ENCODE assay signal across 8 cellular contexts in genomic region chr9:121059998-121060636, GRCh38. TPM values are rescaled to one million over a fixed set of nuclear protein-coding genes. Genes with fewer than 3 reads are reported as not detected.
DNase-seq lines count a peak whose midpoint lies in the region; ATAC-seq and TF ChIP-seq lines count a peak whose summit lies in the region.

No MANE protein-coding gene starts in this region.

- H3K4me3 ChIP-seq in GM12875 (ENCODE audit: low read depth, low read length) (no peak overlapping the region), heart right ventricle (no peak overlapping the region), sigmoid colon (no peak overlapping the region)

- H3K27ac ChIP-seq in C4-2B: no peak overlapping the region
- H3K27ac ChIP-seq in heart right ventricle: no peak overlapping the region
- no peak overlapping the region for H3K27ac ChIP-seq in sigmoid colon

- DNase-seq in NCI-H2196 (lab: John Stamatoyannopoulos, UW; ENCODE audit: unreplicated experiment) (peak; percentile 73), heart right ventricle (peak in 1 of 2 donors; percentile 41), sigmoid colon (no peak)
- peak; percentile 26 for DNase-seq in activated CD8-positive, alpha-beta T cell treated with anti-CD3 and anti-CD28 coated beads for 36 hours

- H3K9me3 Mint-ChIP-seq in activated CD8-positive, alpha-beta T cell treated with anti-CD3 and anti-CD28 coated beads for 36 hours: peaks cover 8% of the 10 kb centered on the region

- no peak overlapping the region for H3K4me3 Mint-ChIP-seq in activated CD8-positive, alpha-beta T cell treated with anti-CD3 and anti-CD28 coated beads for 36 hours

- POLR2A ChIA-PET in activated CD8-positive, alpha-beta T cell treated with anti-CD3 and anti-CD28 coated beads for 36 hours (lab: Charles Lee): interaction anchor here (0.8 kb wide), 1 partner anchor 121 kb away, joined by 3 read pairs; no protein-coding TSS in a partner anchor

- no peak overlapping the region for H3K27ac Mint-ChIP-seq in activated CD8-positive, alpha-beta T cell treated with anti-CD3 and anti-CD28 coated beads for 36 hours

- no peaks in the 10 kb centered on the region for H3K36me3 Mint-ChIP-seq in activated CD8-positive, alpha-beta T cell treated with anti-CD3 and anti-CD28 coated beads for 36 hours (ENCODE audit: low read depth)

- H3K36me3 ChIP-seq in heart right ventricle (no peaks in the 10 kb centered on the region), sigmoid colon (peaks cover 0 to 1% (median 0%) of the 10 kb centered on the region in 4 donors)

- H3K27me3 ChIP-seq in heart right ventricle (no peaks in the 10 kb centered on the region), sigmoid colon (no peaks in the 10 kb centered on the region)

- H3K9me3 ChIP-seq in heart right ventricle (peaks cover 0 to 14% (median 0%) of the 10 kb centered on the region in 11 donors), sigmoid colon (no peaks in the 10 kb centered on the region)

- intact Hi-C loops in activated CD8-positive, alpha-beta T cell treated with anti-CD3 and anti-CD28 coated beads for 36 hours (cut with micrococcal nuclease): no loop called here
- intact Hi-C loops in heart right ventricle (cut with DNase I): loop anchor here (1.0 to 10.0 kb wide), 8 partner anchors 73 to 308 kb away; no protein-coding TSS in a partner anchor
- intact Hi-C loops in sigmoid colon (cut with DNase I): loop anchor here (1.0 to 10.0 kb wide), 2 partner anchors 75 to 303 kb away; no protein-coding TSS in a partner anchor

- H3K4me1 Mint-ChIP-seq in activated CD8-positive, alpha-beta T cell treated with anti-CD3 and anti-CD28 coated beads for 36 hours (ENCODE audit: low read depth): peaks cover 19% of the 10 kb centered on the region

- TF ChIP-seq CTCF in C4-2B (conservative IDR thresholded peaks at IDR 0.05) (peak; percentile 90), GM12875 (IDR thresholded peaks at IDR 0.05; ENCODE audit: borderline replicate concordance, insufficient read depth, low read depth, low read length) (peak; percentile 54; the same call in 1 of the 2 replicates), heart right ventricle (IDR thresholded peaks at IDR 0.05) (peak; percentile 49 to 82 (median 77)), sigmoid colon (IDR thresholded peaks at IDR 0.05) (peak; percentile 39 to 69 (median 53))
- TF ChIP-seq CTCF in activated CD8-positive, alpha-beta T cell treated with anti-CD3 and anti-CD28 coated beads for 36 hours (IDR thresholded peaks at IDR 0.05): peak; percentile 77

- CTCF ChIA-PET in activated CD8-positive, alpha-beta T cell treated with anti-CD3 and anti-CD28 coated beads for 36 hours (lab: Charles Lee): interaction anchor here (0.6 to 6.6 kb wide), 49 partner anchors 10 to 334 kb away, joined by 3 to 76 read pairs (median 4); partner anchors contain the start of gene C5

- peaks cover 0 to 7% (median 0%) of the 10 kb centered on the region in 9 donors for H3K4me1 ChIP-seq in heart right ventricle
- H3K4me1 ChIP-seq in sigmoid colon: no peaks in the 10 kb centered on the region

- no peak for TF ChIP-seq POLR2A in sigmoid colon (IDR thresholded peaks at IDR 0.05)

- WGBS in heart right ventricle, 2 donors: 20 to 23% methylated on average over 6 of the region's 6 CpGs
- WGBS in sigmoid colon, 2 donors: 21 to 31% methylated on average over 6 of the region's 6 CpGs

- no peak for ATAC-seq in activated CD8-positive, alpha-beta T cell treated with anti-CD3 and anti-CD28 coated beads for 36 hours
- ATAC-seq in heart right ventricle: no peak
- no peak for ATAC-seq in GM18519 (IDR thresholded peaks at IDR 0.05; ENCODE audit: low FRiP score, unreplicated experiment)
- no peak for ATAC-seq in GM21367 (IDR thresholded peaks at IDR 0.05; ENCODE audit: unreplicated experiment)

- no peak for TF ChIP-seq EP300 in sigmoid colon (IDR thresholded peaks at IDR 0.05)

- no peaks in the 10 kb centered on the region for H3K27me3 Mint-ChIP-seq in activated CD8-positive, alpha-beta T cell treated with anti-CD3 and anti-CD28 coated beads for 36 hours

RNA-seq across cellular contexts. Expression of gene C5, which starts 10.0 kb away (rescaled TPM):
- total RNA-seq in activated CD8-positive, alpha-beta T cell treated with anti-CD3 and anti-CD28 coated beads for 36 hours: 1 to 10 TPM; 1.9 to 3.4 TPM
- total RNA-seq in heart right ventricle: 1 to 10 TPM in 3 of 10 donors, under 1 TPM in 7; 0.35 to 1.2 (median 0.50) TPM
- polyA plus RNA-seq in heart right ventricle: 1 to 10 TPM in 1 of 2 donors, under 1 TPM in 1; 0.35 to 1.5 TPM
- 1 to 10 TPM; 4.6 to 6.4 (median 5.2) TPM for total RNA-seq in sigmoid colon
- polyA plus RNA-seq in sigmoid colon: 1 to 10 TPM in 1 of 3 donors, under 1 TPM in 2; under 0.01 to 1.7 (median 0.23) TPM

RNA-seq across cellular contexts. Expression of gene CNTRL, which starts 14.6 kb away (rescaled TPM):
- total RNA-seq in activated CD8-positive, alpha-beta T cell treated with anti-CD3 and anti-CD28 coated beads for 36 hours: 10 to 100 TPM; 62.8 to 69.8 TPM
- total RNA-seq in heart right ventricle: 1 to 10 TPM; 3.6 to 7.5 (median 4.2) TPM
- polyA plus RNA-seq in heart right ventricle: 1 to 10 TPM; 2.5 to 5.1 TPM
- total RNA-seq in sigmoid colon: 10 to 100 TPM; 10.3 to 13.9 (median 12.5) TPM
- polyA plus RNA-seq in sigmoid colon: 10 to 100 TPM in 1 of 3 donors, 1 to 10 TPM in 2; 2.5 to 14.6 (median 3.0) TPM

Comparison
In these comparisons a context has a peak if more than half of its experiments do, and no peak if none do; other contexts are left out.
1. RNA of gene CNTRL, which starts 14.6 kb away (total RNA-seq): 62.8 to 69.8 TPM in activated CD8-positive, alpha-beta T cell treated with anti-CD3 and anti-CD28 coated beads for 36 hours; 10.3 to 13.9 TPM in sigmoid colon and 3.6 to 7.5 TPM in heart right ventricle; every median in the first group is over 4 times any median in the second.
2. Peak in every context shown above with its lines, with median percentiles within 50 percentile points of each other: CTCF ChIP-seq.